In the genomic region with DNA sequence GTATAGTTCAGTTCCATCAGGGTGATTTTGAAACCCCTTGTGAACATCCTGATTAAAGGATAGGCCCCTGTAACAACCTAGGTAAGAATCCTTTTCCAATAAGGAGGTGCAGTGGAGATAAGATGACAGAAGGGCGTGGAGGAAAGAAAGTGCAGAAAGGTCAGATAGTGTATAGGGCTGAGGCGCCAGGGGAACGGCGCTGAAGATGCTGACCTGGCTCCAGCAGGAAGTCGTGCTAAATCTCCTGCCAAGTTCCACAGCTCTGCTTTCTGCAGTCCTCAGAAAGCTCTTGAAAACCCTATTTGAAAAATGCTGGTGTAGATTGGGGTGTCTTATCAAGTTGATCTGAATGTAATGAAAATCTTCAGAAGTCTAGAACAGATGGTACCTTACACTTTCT, we compare ENCODE assay signal across 16 cellular contexts.
DNase-seq lines count a peak whose midpoint lies in the region; ATAC-seq and TF ChIP-seq lines count a peak whose summit lies in the region.
"Had no signal": no experiment of that assay in that cellular context is flagged by ENCODE, and none has a peak within 500 bp of the region (broad histone marks: within the 10 kb centered on the region; RNA-seq: fewer than 3 reads in every experiment).

No MANE protein-coding gene starts in this region.

- TF ChIP-seq CTCF in VCaP (conservative IDR thresholded peaks at IDR 0.05) (no peak), glutamatergic neuron (IDR thresholded peaks at IDR 0.05; ENCODE audit: partially characterized antibody, unreplicated experiment) (no peak)

- peak overlapping the region; percentile 20 for H3K27ac Mint-ChIP-seq in glutamatergic neuron (ENCODE audit: unreplicated experiment)

- H3K27me3 Mint-ChIP-seq in glutamatergic neuron (ENCODE audit: unreplicated experiment) = no peaks in the 10 kb centered on the region

- H3K27ac ChIP-seq in VCaP = peak overlapping the region; percentile 41
- H3K27ac ChIP-seq: C4-2B had no signal

- intact Hi-C loops in left ventricle myocardium superior (cut with micrococcal nuclease) = no loop called here
- intact Hi-C loops in cardiac septum (cut with DNase I) = loop anchor here (10.0 kb wide), 1 partner anchor 92 kb away; no protein-coding TSS in a partner anchor

- peaks cover 4% of the 10 kb centered on the region for H3K36me3 Mint-ChIP-seq in glutamatergic neuron (ENCODE audit: unreplicated experiment)

- H3K4me3 Mint-ChIP-seq in glutamatergic neuron (ENCODE audit: unreplicated experiment) = no peak overlapping the region

- peak; percentile 31 for ATAC-seq in left ventricle myocardium superior
- ATAC-seq in GM18519 (IDR thresholded peaks at IDR 0.05; ENCODE audit: low FRiP score, unreplicated experiment) = no peak
- ATAC-seq in esophagus mucosa = no peak
- ATAC-seq in GM21619 (IDR thresholded peaks at IDR 0.05; ENCODE audit: unreplicated experiment) = no peak
- ATAC-seq: K562 had no signal

- peaks cover 12% of the 10 kb centered on the region for H3K4me1 Mint-ChIP-seq in glutamatergic neuron (ENCODE audit: low read depth, unreplicated experiment)

- DNase-seq in left ventricle myocardium superior (peak; percentile 31), cardiac septum (ENCODE audit: low spot score) (no peak), glutamatergic neuron (no peak)
- DNase-seq: ACHN, GDM1, GOT3, NCI-H146, NCI-H69, OCI-M1, SIG-M5 had no signal

- H3K9me3 Mint-ChIP-seq in glutamatergic neuron (ENCODE audit: unreplicated experiment) = no peaks in the 10 kb centered on the region
